Comparison of ENCODE assay signal across 25 cellular contexts in genomic region chr17:11807606-11808005, GRCh38.
"Had no signal": no experiment of that assay in that cellular context is flagged by ENCODE, and none has a peak within 500 bp of the region (broad histone marks: within the 10 kb centered on the region; RNA-seq: fewer than 3 reads in every experiment).

No MANE protein-coding gene starts in this region.

- H3K27ac ChIP-seq: ascending aorta, KMS-11, PC-9, RWPE1 had no signal

- H3K9ac ChIP-seq: KMS-11 had no signal

- H3K4me1 Mint-ChIP-seq: activated CD4-positive, alpha-beta T cell treated with anti-CD3 and anti-CD28 coated beads, Interleukin-2, amount 10 ng/mL, durations not matched to agents 24 days and 14 days; activated naive CD4-positive, alpha-beta T cell treated with anti-CD3 and anti-CD28 coated beads, Interleukin-2, amount 50 U/mL, for 24 hours; activated naive CD8-positive, alpha-beta T cell treated with anti-CD3 and anti-CD28 coated beads, Interleukin-2, amount 10 ng/mL, durations not matched to agents 7 days and 5 days had no signal

- H3K27ac Mint-ChIP-seq: activated CD4-positive, alpha-beta T cell treated with anti-CD3 and anti-CD28 coated beads, Interleukin-2, amount 10 ng/mL, durations not matched to agents 24 days and 14 days; activated CD8-positive, alpha-beta T cell treated with anti-CD3 and anti-CD28 coated beads for 36 hours; activated naive CD4-positive, alpha-beta T cell treated with anti-CD3 and anti-CD28 coated beads, Interleukin-2, amount 50 U/mL, for 24 hours; activated naive CD8-positive, alpha-beta T cell treated with anti-CD3 and anti-CD28 coated beads, Interleukin-2, amount 10 ng/mL, durations not matched to agents 7 days and 5 days; activated T-helper 2 cell treated with anti-CD3 and anti-CD28 coated beads, Interferon-gamma antibody, Interleukin-2, Interleukin-4, amounts not matched to agents 10 μg/mL and 5 μg/mL and 100 μg/mL, durations not matched to agents 14 hours and 24 hours and 36 hours; T-helper 1 cell treated with Interleukin-12 subunit alpha and Interleukin-12 subunit beta and Interleukin-4 antibody, amounts not matched to agents 30 μg/mL and 1 μg/mL, for 36 hours; T-helper 2 cell treated with Interferon-gamma antibody and Interleukin-4, amounts not matched to agents 5 μg/mL and 100 μg/mL, for 36 hours had no signal

- H2AFZ ChIP-seq: PC-9 had no signal

- H3K4me2 ChIP-seq: KMS-11, PC-9 had no signal

- H3K4me1 ChIP-seq: ascending aorta had no signal

- DNase-seq: activated CD4-positive, alpha-beta T cell treated with anti-CD3 and anti-CD28 coated beads, Interleukin-2, amount 10 ng/mL, durations not matched to agents 24 days and 14 days; activated CD4-positive, alpha-beta T cell treated with anti-CD3 and anti-CD28 coated beads, Interleukin-2, amount 50 U/mL, for 4 hours; activated CD8-positive, alpha-beta T cell treated with anti-CD3 and anti-CD28 coated beads for 36 hours; activated gamma-delta T cell; activated naive CD4-positive, alpha-beta T cell treated with Interleukin-2 at 50 U/mL for 16 hours; activated naive CD8-positive, alpha-beta T cell treated with anti-CD3 and anti-CD28 coated beads, Interleukin-2, amount 10 ng/mL, durations not matched to agents 7 days and 5 days; activated T-cell treated with anti-CD3 and anti-CD28 coated beads, Interleukin-2, amount 50 U/mL, for 1 hour; amygdala; NCI-H1092 treated with DMSO at 0.1 percent for 48 hours; NCI-H1417; NCI-H146; NCI-H187; NCI-H2081; NCI-H345; NCI-H524 treated with DMSO at 0.1 percent for 48 hours; PC-9; SIG-M5 had no signal

- ATAC-seq: activated CD8-positive, alpha-beta T cell treated with anti-CD3 and anti-CD28 coated beads for 36 hours; Right ventricle myocardium inferior had no signal

- H3K9me3 ChIP-seq: ascending aorta had no signal

- H3K4me3 Mint-ChIP-seq: activated CD4-positive, alpha-beta T cell treated with anti-CD3 and anti-CD28 coated beads, Interleukin-2, amount 10 ng/mL, durations not matched to agents 24 days and 14 days; activated CD8-positive, alpha-beta T cell treated with anti-CD3 and anti-CD28 coated beads for 36 hours; activated naive CD4-positive, alpha-beta T cell treated with anti-CD3 and anti-CD28 coated beads, Interleukin-2, amount 50 U/mL, for 24 hours; activated naive CD8-positive, alpha-beta T cell treated with anti-CD3 and anti-CD28 coated beads, Interleukin-2, amount 10 ng/mL, durations not matched to agents 7 days and 5 days; T-helper 1 cell treated with Interleukin-12 subunit alpha and Interleukin-12 subunit beta and Interleukin-4 antibody, amounts not matched to agents 30 μg/mL and 1 μg/mL, for 36 hours; T-helper 2 cell treated with Interferon-gamma antibody and Interleukin-4, amounts not matched to agents 5 μg/mL and 100 μg/mL, for 36 hours had no signal

- H3K27me3 ChIP-seq: ascending aorta had no signal

- H3K36me3 Mint-ChIP-seq: activated naive CD4-positive, alpha-beta T cell treated with anti-CD3 and anti-CD28 coated beads, Interleukin-2, amount 50 U/mL, for 24 hours; activated naive CD8-positive, alpha-beta T cell treated with anti-CD3 and anti-CD28 coated beads, Interleukin-2, amount 10 ng/mL, durations not matched to agents 7 days and 5 days had no signal

- H3K4me3 ChIP-seq: ascending aorta, PC-9 had no signal

- H3K36me3 ChIP-seq: ascending aorta had no signal

- H3K27me3 Mint-ChIP-seq: activated CD4-positive, alpha-beta T cell treated with anti-CD3 and anti-CD28 coated beads, Interleukin-2, amount 10 ng/mL, durations not matched to agents 24 days and 14 days; activated CD8-positive, alpha-beta T cell treated with anti-CD3 and anti-CD28 coated beads for 36 hours; activated naive CD8-positive, alpha-beta T cell treated with anti-CD3 and anti-CD28 coated beads, Interleukin-2, amount 10 ng/mL, durations not matched to agents 7 days and 5 days had no signal
